Comparison of ENCODE assay signal across 8 cellular contexts in the genomic region with DNA sequence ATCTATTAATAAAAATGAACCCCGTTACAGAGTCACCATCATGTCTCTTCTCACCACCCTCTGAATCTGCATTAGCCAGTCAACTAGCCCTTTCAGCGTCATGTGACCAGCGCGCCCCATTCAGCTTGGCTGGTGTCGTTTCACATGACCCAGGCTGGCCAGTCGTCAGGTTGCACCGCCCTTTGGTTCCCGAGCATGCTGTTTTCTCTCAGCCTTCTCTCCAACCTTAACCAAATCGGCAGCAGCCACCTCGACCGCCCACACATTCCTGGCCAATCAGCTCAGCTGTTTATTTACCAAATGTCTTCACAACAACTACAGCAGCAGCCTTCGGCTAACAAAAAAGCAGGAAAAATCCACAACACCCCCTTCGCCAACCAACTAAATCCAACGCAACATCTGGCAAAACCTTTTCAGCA. TPM values are rescaled to one million over a fixed set of nuclear protein-coding genes. Genes with fewer than 3 reads are reported as not detected.
A peak's percentile ranks its signal among the peaks of the same experiment; 100 is the strongest.
DNase-seq lines count a peak whose midpoint lies in the region; ATAC-seq, FAIRE-seq and TF ChIP-seq lines count a peak whose summit lies in the region.

No MANE protein-coding gene starts in this region.

- H3K36me3 ChIP-seq in GM23338 (ENCODE audit: insufficient read depth) (peaks cover 93% of the 10 kb centered on the region), ectodermal cell (ENCODE audit: control insufficient read depth, insufficient read depth, low read length) (peaks cover 78% of the 10 kb centered on the region), subcutaneous abdominal adipose tissue (ENCODE audit: control insufficient read depth in 5 of 5, insufficient read depth in 5 of 5, low read length in 5 of 5) (peaks cover 58 to 83% (median 75%) of the 10 kb centered on the region in 5 donors)

- H3K36me3 Mint-ChIP-seq in GM23338 (ENCODE audit: low read depth), result peaks cover 99% of the 10 kb centered on the region

- peak overlapping the region; percentile 77; the same call in 1 of the 2 replicates for H3K27ac Mint-ChIP-seq in GM23338

- DNase-seq in GM23338 (ENCODE audit: low spot score), result peak; percentile 78
- DNase-seq in activated CD4-positive, alpha-beta T cell treated with anti-CD3 and anti-CD28 coated beads, Interleukin-2, amount 50 U/mL, for 1 hour, result peak; percentile 59
- peak; percentile 66 for DNase-seq in myocyte (ENCODE audit: low read depth)
- DNase-seq in urothelium cell line (ENCODE audit: low spot score), result no peak
- DNase-seq in superior temporal gyrus (ENCODE audit: extremely low spot score), result no peak
- DNase-seq in HT-29 (ENCODE audit: low spot score), result no peak

- no peak overlapping the region for H3K9ac ChIP-seq in subcutaneous abdominal adipose tissue (ENCODE audit: low read length in 5 of 5)

- peaks cover 93% of the 10 kb centered on the region for H4K20me1 ChIP-seq in GM23338 (replicated peaks; ENCODE audit: insufficient read depth)

- H3K79me2 ChIP-seq in GM23338 (replicated peaks; ENCODE audit: insufficient read depth), result peaks cover 100% of the 10 kb centered on the region

- peak overlapping the region; percentile 60 for H3K4me3 Mint-ChIP-seq in GM23338

- peaks cover 11% of the 10 kb centered on the region; the same call in 1 of the 3 replicates for H3K9me3 Mint-ChIP-seq in GM23338

- H3K27ac ChIP-seq in GM23338 (ENCODE audit: low read depth), result peak overlapping the region; percentile 76
- H3K27ac ChIP-seq in ectodermal cell (ENCODE audit: insufficient read depth, low read depth, low read length, poor library complexity, severe bottlenecking), result no peak overlapping the region
- peak overlapping the region; percentile 45 for H3K27ac ChIP-seq in subcutaneous abdominal adipose tissue (ENCODE audit: low read depth, low read length)

- peak; percentile 76 for ATAC-seq in GM23338

- no peak for TF ChIP-seq CTCF in GM23338 (conservative IDR thresholded peaks at IDR 0.05; ENCODE audit: low read depth in 2 of 2)

- H3K9me3 ChIP-seq in ectodermal cell (ENCODE audit: control insufficient read depth, low read length), result no peaks in the 10 kb centered on the region
- H3K9me3 ChIP-seq in subcutaneous abdominal adipose tissue (ENCODE audit: control insufficient read depth in 5 of 5, low read length in 5 of 5), result no peaks in the 10 kb centered on the region

- H3F3A ChIP-seq in GM23338 (replicated peaks; ENCODE audit: low read depth), result peaks cover 76% of the 10 kb centered on the region

- H3K4me3 ChIP-seq in GM23338 (peak overlapping the region; percentile 78), ectodermal cell (ENCODE audit: insufficient read depth, low read depth, low read length) (peak overlapping the region; percentile 5), subcutaneous abdominal adipose tissue (ENCODE audit: low read depth in 1 of 5, low read length in 5 of 5) (peak overlapping the region; percentile 18 to 52 (median 39))

- FAIRE-seq in urothelium cell line (lab: Jason Lieb, UNC), result no peak

- peaks cover 24% of the 10 kb centered on the region for H3K27me3 Mint-ChIP-seq in GM23338 (ENCODE audit: insufficient read depth, low read depth, poor library complexity)

- WGBS in ectodermal cell, 2 experiments, result 82 to 85% methylated on average over 14 of the region's 14 CpGs

- no peak overlapping the region for H2AFZ ChIP-seq in GM23338

- no peaks in the 10 kb centered on the region for H3K27me3 ChIP-seq in GM23338 (ENCODE audit: insufficient read depth)
- H3K27me3 ChIP-seq in ectodermal cell (ENCODE audit: control insufficient read depth, insufficient read depth, low read length, poor library complexity, severe bottlenecking), result no peaks in the 10 kb centered on the region
- no peaks in the 10 kb centered on the region for H3K27me3 ChIP-seq in subcutaneous abdominal adipose tissue (ENCODE audit: control insufficient read depth in 5 of 5, insufficient read depth in 4 of 5, low read length in 5 of 5)

- H3K4me1 Mint-ChIP-seq in GM23338, result peaks cover 42% of the 10 kb centered on the region

- H3K4me2 ChIP-seq in GM23338, result peak overlapping the region; percentile 79; the same call in 1 of the 2 replicates

- H3K9me2 ChIP-seq in GM23338 (ENCODE audit: insufficient read depth), result no peaks in the 10 kb centered on the region

- H3K4me1 ChIP-seq in GM23338 (ENCODE audit: insufficient read depth), result peaks cover 30% of the 10 kb centered on the region
- H3K4me1 ChIP-seq in ectodermal cell (ENCODE audit: control insufficient read depth, insufficient read depth, low read length), result peaks cover 28% of the 10 kb centered on the region
- H3K4me1 ChIP-seq in subcutaneous abdominal adipose tissue (ENCODE audit: control insufficient read depth in 5 of 5, insufficient read depth in 5 of 5, low read length in 5 of 5), result peaks cover 9 to 82% (median 70%) of the 10 kb centered on the region in 5 donors

TF ChIP-seq in GM23338, 12 proteins besides CTCF, POLR2A, EP300 and RAD21:
- TF ChIP-seq JUNB (IDR thresholded peaks at IDR 0.05; ENCODE audit: unreplicated experiment) (no peak), POLR2AphosphoS5 (IDR thresholded peaks at IDR 0.05; ENCODE audit: low read depth) (peak; percentile 51; the same call in 1 of the 2 replicates)

RNA-seq across cellular contexts. Expression of a gene that starts 5.6 kb away (rescaled TPM):
- 254 and 436 TPM in 2 replicates for total RNA-seq in GM23338 (2014; rRNA removed; shearing (Covaris generic))
- 585 and 655 TPM in 2 replicates for polyA plus RNA-seq in GM23338 (2016; fragmentation: Nextera tagmentation; extraction: Ambion mirVana)
- 676 TPM for polyA plus RNA-seq in ectodermal cell (2013, experiment 1 of 4)
- polyA plus RNA-seq in ectodermal cell (2013, experiment 2 of 4), result 838 TPM
- 490 TPM for polyA plus RNA-seq in ectodermal cell (2013, experiment 3 of 4)
- 539 TPM for polyA plus RNA-seq in ectodermal cell (2013, experiment 4 of 4)
- total RNA-seq in myocyte, result 99.5 and 155 TPM in 2 replicates
- 181 TPM for polyA plus RNA-seq in myocyte (2012)
- 269 and 285 TPM in 2 replicates for total RNA-seq in HT-29 (2014; rRNA removed; shearing (Covaris generic))

RNA-seq across cellular contexts. Expression of a gene that starts 52.5 kb away (rescaled TPM):
- 15.2 and 17.4 TPM in 2 replicates for total RNA-seq in GM23338 (2014; rRNA removed; shearing (Covaris generic))
- 9.0 and 10.8 TPM in 2 replicates for polyA plus RNA-seq in GM23338 (2016; fragmentation: Nextera tagmentation; extraction: Ambion mirVana)
- polyA plus RNA-seq in ectodermal cell (2013, experiment 1 of 4), result 35.2 TPM
- 35.0 TPM for polyA plus RNA-seq in ectodermal cell (2013, experiment 2 of 4)
- 25.0 TPM for polyA plus RNA-seq in ectodermal cell (2013, experiment 3 of 4)
- polyA plus RNA-seq in ectodermal cell (2013, experiment 4 of 4), result 29.4 TPM
- 39.8 and 47.4 TPM in 2 replicates for total RNA-seq in myocyte
- polyA plus RNA-seq in myocyte (2012), result 44.2 TPM
- 6.5 and 8.1 TPM in 2 replicates for total RNA-seq in HT-29 (2014; rRNA removed; shearing (Covaris generic))

Comparison
In these comparisons a context has a peak if more than half of its experiments do, and no peak if none do; other contexts are left out.
1. DNase-seq: peak in GM23338 (single experiment), activated CD4-positive, alpha-beta T cell treated with anti-CD3 and anti-CD28 coated beads, Interleukin-2, amount 50 U/mL, for 1 hour (single experiment) and myocyte (single experiment); none in urothelium cell line (single experiment), superior temporal gyrus (single experiment) and HT-29 (single experiment).
2. H3K4me3 ChIP-seq: peak in every context shown above with its lines; median percentile 78 in GM23338; 39 in subcutaneous abdominal adipose tissue; 5 in ectodermal cell.